Comparison of ENCODE assay signal across 25 cellular contexts in genomic region chr19:5696196-5697021, GRCh38. TPM values are rescaled to one million over a fixed set of nuclear protein-coding genes. Genes with fewer than 3 reads are reported as not detected.
DNase-seq lines count a peak whose midpoint lies in the region; ATAC-seq and TF ChIP-seq lines count a peak whose summit lies in the region.
"Had no signal": no experiment of that assay in that cellular context is flagged by ENCODE, and none has a peak within 500 bp of the region (broad histone marks: within the 10 kb centered on the region; RNA-seq: fewer than 3 reads in every experiment).

No MANE protein-coding gene starts in this region.

- no peaks in the 10 kb centered on the region for H3K9me2 ChIP-seq in SK-N-SH

- TF ChIP-seq CTCF in SK-N-SH (IDR thresholded peaks at IDR 0.05) = no peak

- H4K20me1 ChIP-seq in SK-N-SH (ENCODE audit: insufficient read depth) = peaks cover 57% of the 10 kb centered on the region

- no peaks in the 10 kb centered on the region for H3K27me3 Mint-ChIP-seq in activated T-helper 17 cell treated with anti-CD3 and anti-CD28 coated beads, Interleukin-2, amount 50 U/mL, for 72 hours
- H3K27me3 Mint-ChIP-seq in T-cell = no peaks in the 10 kb centered on the region

- peak overlapping the region in 1 of 2 experiments; percentile 50; a peak in 1 of 4 replicates for H3K27ac ChIP-seq in SK-N-SH (ENCODE audit: low read depth in 2 of 2, low read length in 1 of 2)
- H3K27ac ChIP-seq: epithelial cell of prostate, tibial nerve had no signal

- peaks cover 86% of the 10 kb centered on the region for H3K36me3 Mint-ChIP-seq in activated T-helper 17 cell treated with anti-CD3 and anti-CD28 coated beads, Interleukin-2, amount 50 U/mL, for 72 hours (ENCODE audit: low read depth)
- peaks cover 9% of the 10 kb centered on the region for H3K36me3 Mint-ChIP-seq in T-cell

- no peak overlapping the region for H3K9ac ChIP-seq in SK-N-SH

- peaks cover 47% of the 10 kb centered on the region; the same call in 1 of the 2 replicates for H3K79me2 ChIP-seq in SK-N-SH (ENCODE audit: insufficient read depth)

- no peak overlapping the region for H3K4me3 Mint-ChIP-seq in activated T-helper 17 cell treated with anti-CD3 and anti-CD28 coated beads, Interleukin-2, amount 50 U/mL, for 72 hours
- no peak overlapping the region for H3K4me3 Mint-ChIP-seq in T-cell
- H3K4me3 Mint-ChIP-seq: nephron progenitor cell had no signal

- H3K27me3 ChIP-seq in SK-N-SH (ENCODE audit: insufficient read depth) = no peaks in the 10 kb centered on the region
- H3K27me3 ChIP-seq: tibial nerve had no signal

- H3K27ac Mint-ChIP-seq in activated T-helper 17 cell treated with anti-CD3 and anti-CD28 coated beads, Interleukin-2, amount 50 U/mL, for 72 hours = peak overlapping the region; percentile 38
- peak overlapping the region in 1 of 2 donors; percentile 22 for H3K27ac Mint-ChIP-seq in T-cell

- H3K4me1 Mint-ChIP-seq in activated T-helper 17 cell treated with anti-CD3 and anti-CD28 coated beads, Interleukin-2, amount 50 U/mL, for 72 hours = no peaks in the 10 kb centered on the region
- peaks cover 0 to 13% (median 9%) of the 10 kb centered on the region in 3 donors for H3K4me1 Mint-ChIP-seq in T-cell

- no peaks in the 10 kb centered on the region for H3K9me3 Mint-ChIP-seq in activated T-helper 17 cell treated with anti-CD3 and anti-CD28 coated beads, Interleukin-2, amount 50 U/mL, for 72 hours
- no peaks in the 10 kb centered on the region for H3K9me3 Mint-ChIP-seq in T-cell

- H3K36me3 ChIP-seq in SK-N-SH (replicated peaks in 1 of 2; ENCODE audit: control insufficient read depth in 1 of 2, insufficient read depth in 2 of 2, low read length in 1 of 2) = peaks cover 19 to 77% of the 10 kb centered on the region in 2 experiments

- H3K4me3 ChIP-seq in SK-N-SH (ENCODE audit: low read depth in 2 of 2, low read length in 1 of 2) = no peak overlapping the region
- H3K4me3 ChIP-seq: tibial nerve had no signal

- CTCF ChIA-PET in SK-N-SH (lab: Yijun Ruan, JAX) (interaction anchor here (0.5 to 1.2 kb wide), 4 partner anchors 9 to 108 kb away, joined by 3 to 4 read pairs (median 3); partner anchors contain the start of gene CATSPERD), T-cell (lab: Charles Lee) (no interaction called here)

- POLR2A ChIA-PET in SK-N-SH (lab: Yijun Ruan, JAX) (no interaction called here), T-cell (lab: Charles Lee) (no interaction called here)

- ATAC-seq in SK-N-SH treated with all-trans-retinoic acid at 6 μM for 48 hours (no peak), T-cell (replicated peaks in 1 of 4) (no peak), GM21390 (IDR thresholded peaks at IDR 0.05; ENCODE audit: unreplicated experiment) (no peak)
- no peak for ATAC-seq in activated T-helper 17 cell treated with anti-CD3 and anti-CD28 coated beads, Interleukin-2, amount 50 U/mL, for 72 hours (replicated peaks)
- ATAC-seq: activated CD4-positive, CD25-positive, alpha-beta regulatory T cell treated with anti-CD3 and anti-CD28 coated beads, Interleukin-2, amount 50 U/mL, for 24 hours; sciatic nerve had no signal

- TF ChIP-seq POLR2A in GM15510 (IDR thresholded peaks at IDR 0.05; ENCODE audit: borderline replicate concordance, extremely low read depth, insufficient read length) = peak; percentile 9

- H3K4me1 ChIP-seq in SK-N-SH (ENCODE audit: control insufficient read depth in 1 of 2, insufficient read depth in 2 of 2, low read depth in 1 of 2, low read length in 1 of 2) = peaks cover 0 to 27% of the 10 kb centered on the region in 2 experiments; a peak in 1 of 4 replicates

- no peak for TF ChIP-seq RAD21 in SK-N-SH (IDR thresholded peaks at IDR 0.05; ENCODE audit: low read length)

- H3K9me3 ChIP-seq in SK-N-SH = no peaks in the 10 kb centered on the region
- H3K9me3 ChIP-seq: tibial nerve had no signal

- 95% methylated on average over 13 of the region's 42 CpGs for WGBS in SK-N-SH (ENCODE audit: low lambda C conversion rate)

- no peak overlapping the region for H2AFZ ChIP-seq in SK-N-SH (ENCODE audit: low read depth)

- H3F3A ChIP-seq in SK-N-SH (replicated peaks; ENCODE audit: insufficient read depth) = peaks cover 42% of the 10 kb centered on the region

- no peak for TF ChIP-seq EP300 in SK-N-SH (IDR thresholded peaks at IDR 0.05; ENCODE audit: borderline replicate concordance in 1 of 2, low read depth in 1 of 2, low read length in 1 of 2)

- DNase-seq in SK-N-SH = peak; percentile 32
- peak; percentile 88 for DNase-seq in mesenteric fat pad (ENCODE audit: low spot score)
- no peak for DNase-seq in NOMO-1 (lab: John Stamatoyannopoulos, UW; ENCODE audit: unreplicated experiment in 2 of 2)
- no peak for DNase-seq in T-cell
- DNase-seq: amygdala; C1 segment of cervical spinal cord; mammary epithelial cell; NCI-H2029 treated with DMSO at 0.1 percent for 48 hours; NCI-H748 treated with DMSO at 0.1 percent for 48 hours; nephron progenitor cell; RPMI8226; stimulated activated CD4-positive, alpha-beta T cell treated with anti-CD3 and anti-CD28 coated beads, Interleukin-4, amount 100 ng/mL, for 1 hour; stimulated activated CD8-positive, alpha-beta memory T cell treated with anti-CD3 and anti-CD28 coated beads, Interleukin-4, amount 100 ng/mL, for 48 hours had no signal

- no peak overlapping the region for H3K4me2 ChIP-seq in SK-N-SH

TF ChIP-seq in SK-N-SH, 30 proteins besides CTCF, POLR2A, EP300 and RAD21 (continues in another document):
- TF ChIP-seq USF2 (IDR thresholded peaks at IDR 0.05; ENCODE audit: borderline replicate concordance, low read depth, low read length) (no peak), SMC3 (IDR thresholded peaks at IDR 0.05; ENCODE audit: low read depth, low read length) (no peak), MAX (IDR thresholded peaks at IDR 0.05; ENCODE audit: low read depth) (no peak)

TF ChIP-seq in SK-N-SH treated with all-trans-retinoic acid at 6 μM for 48 hours, 23 proteins besides CTCF, POLR2A, EP300 and RAD21 (continues in another document):
- no peak for TF ChIP-seq POU6F1 (CRISPR knock-in tag; IDR thresholded peaks at IDR 0.05; ENCODE audit: borderline replicate concordance, low read depth)

RNA-seq across cellular contexts. Expression of gene RPL36, which starts 6.3 kb away (rescaled TPM):
- polyA plus RNA-seq in SK-N-SH (2012; rRNA removed) = 871 and 1,383 TPM in 2 replicates
- polyA plus RNA-seq in SK-N-SH (2012; cell fraction: cytosol; rRNA removed) = 933 and 1,018 TPM in 2 replicates
- 319 and 414 TPM in 2 replicates for polyA plus RNA-seq in SK-N-SH (2012; cell fraction: nucleus; rRNA removed)
- total RNA-seq in activated T-helper 17 cell treated with anti-CD3 and anti-CD28 coated beads, Interleukin-2, amount 50 U/mL, for 72 hours = 1,000 to 10,000 TPM in 1 of 2 donors, 100 to 1,000 TPM in 1; 860 to 1,029 TPM
- total RNA-seq in mesenteric fat pad (564 TPM), T-cell (1,000 to 10,000 TPM; 1,208 to 1,613 (median 1,528) TPM)

RNA-seq across cellular contexts. Expression of gene HSD11B1L, which starts 15.6 kb away (rescaled TPM):
- 52.0 and 53.3 TPM in 2 replicates for polyA plus RNA-seq in SK-N-SH (2012; rRNA removed)
- polyA plus RNA-seq in SK-N-SH (2012; cell fraction: cytosol; rRNA removed) = 35.3 and 47.9 TPM in 2 replicates
- 43.7 and 46.7 TPM in 2 replicates for polyA plus RNA-seq in SK-N-SH (2012; cell fraction: nucleus; rRNA removed)
- total RNA-seq in activated T-helper 17 cell treated with anti-CD3 and anti-CD28 coated beads, Interleukin-2, amount 50 U/mL, for 72 hours = 1 to 10 TPM; 2.3 to 5.3 TPM
- 4.0 TPM for total RNA-seq in mesenteric fat pad
- 1 to 10 TPM; 3.2 to 6.1 (median 4.4) TPM for total RNA-seq in T-cell

RNA-seq across cellular contexts. Expression of gene MICOS13, which starts 16.1 kb away (rescaled TPM):
- 112 and 116 TPM in 2 replicates for polyA plus RNA-seq in SK-N-SH (2012; rRNA removed)
- 56.7 and 76.6 TPM in 2 replicates for polyA plus RNA-seq in SK-N-SH (2012; cell fraction: cytosol; rRNA removed)
- 54.9 and 78.4 TPM in 2 replicates for polyA plus RNA-seq in SK-N-SH (2012; cell fraction: nucleus; rRNA removed)
- 10 to 100 TPM; 29.5 to 38.7 TPM for total RNA-seq in activated T-helper 17 cell treated with anti-CD3 and anti-CD28 coated beads, Interleukin-2, amount 50 U/mL, for 72 hours
- total RNA-seq in mesenteric fat pad (75.4 TPM), T-cell (10 to 100 TPM; 29.3 to 64.5 (median 57.0) TPM)

RNA-seq across cellular contexts. Expression of gene LONP1, which starts 23.5 kb away (rescaled TPM):
- 75.4 and 111 TPM in 2 replicates for polyA plus RNA-seq in SK-N-SH (2012; rRNA removed)
- polyA plus RNA-seq in SK-N-SH (2012; cell fraction: cytosol; rRNA removed) = 49.3 and 74.2 TPM in 2 replicates
- polyA plus RNA-seq in SK-N-SH (2012; cell fraction: nucleus; rRNA removed) = 156 and 220 TPM in 2 replicates
- 100 to 1,000 TPM; 291 to 376 TPM for total RNA-seq in activated T-helper 17 cell treated with anti-CD3 and anti-CD28 coated beads, Interleukin-2, amount 50 U/mL, for 72 hours
- total RNA-seq in mesenteric fat pad (63.9 TPM), T-cell (10 to 100 TPM; 70.0 to 83.9 (median 81.8) TPM)

RNA-seq across cellular contexts. Expression of gene CATSPERD, which starts 24.0 kb away (rescaled TPM):
- polyA plus RNA-seq in SK-N-SH (2012; rRNA removed) = not detected in 2 replicates
- polyA plus RNA-seq in SK-N-SH (2012; cell fraction: cytosol; rRNA removed) = 0.04 TPM in 1 of 2 replicates, not detected in the other
- 0.04 TPM in 1 of 2 replicates, not detected in the other for polyA plus RNA-seq in SK-N-SH (2012; cell fraction: nucleus; rRNA removed)
- not detected for total RNA-seq in activated T-helper 17 cell treated with anti-CD3 and anti-CD28 coated beads, Interleukin-2, amount 50 U/mL, for 72 hours
- total RNA-seq in mesenteric fat pad (not detected), T-cell (not detected)
- total RNA-seq: A172; HT-29; M059J; mammary epithelial cell; sciatic nerve; T-helper 2 cell treated with Interferon-gamma antibody and Interleukin-4, amounts not matched to agents 100 ng/mL and 5 ng/mL, for 36 hours; tibial nerve had no signal
- polyA plus RNA-seq: mammary epithelial cell had no signal

Comparison
In these comparisons a context has a peak if more than half of its experiments do, and no peak if none do; other contexts are left out.
1. DNase-seq: peak in SK-N-SH (single experiment) and mesenteric fat pad (single experiment); none in NOMO-1 (0 of 2) and T-cell (0 of 34).